Comparison of ENCODE assay signal across 8 cellular contexts in the genomic region with DNA sequence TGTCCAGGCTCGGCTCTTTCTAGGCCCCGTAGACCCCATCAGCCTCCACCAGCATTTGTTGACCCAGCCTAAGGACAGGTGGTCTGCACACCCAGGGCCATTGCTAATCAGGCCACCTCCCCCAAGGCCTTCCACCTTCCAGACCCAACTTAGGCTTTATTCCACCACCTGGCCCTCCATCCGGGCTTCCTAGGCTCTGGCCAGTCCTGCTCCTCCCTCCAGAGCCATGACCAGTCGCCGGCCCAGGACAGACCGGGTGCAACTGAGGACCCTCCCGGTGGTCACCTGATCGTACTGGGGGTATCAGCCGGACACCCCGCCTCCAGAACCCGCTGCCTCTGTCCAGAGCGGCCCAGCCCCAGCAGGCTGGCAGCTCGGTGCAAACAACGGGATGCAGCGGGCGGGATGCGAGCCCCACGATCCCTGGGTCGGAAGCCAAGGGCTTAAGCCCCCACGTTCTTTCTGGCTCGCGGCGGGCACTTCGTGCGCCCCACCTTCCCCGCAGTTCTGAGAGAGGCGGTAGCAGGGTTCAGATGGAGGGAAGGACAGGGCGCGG. TPM values are rescaled to one million over a fixed set of nuclear protein-coding genes. Genes with fewer than 3 reads are reported as not detected.
A peak's percentile ranks its signal among the peaks of the same experiment; 100 is the strongest.
DNase-seq lines count a peak whose midpoint lies in the region; ATAC-seq and TF ChIP-seq lines count a peak whose summit lies in the region.

No MANE protein-coding gene starts in this region.

- peaks cover 2% of the 10 kb centered on the region; the same call in 1 of the 2 replicates for H3K27me3 Mint-ChIP-seq in HFFc6 (ENCODE audit: insufficient read depth)
- peaks cover 5% of the 10 kb centered on the region for H3K27me3 Mint-ChIP-seq in activated naive CD8-positive, alpha-beta T cell treated with anti-CD3 and anti-CD28 coated beads, Interleukin-2, amount 50 U/mL, for 24 hours

- H3K4me3 ChIP-seq in iPS-18c (ENCODE audit: insufficient read depth, low read depth, low read length) (peak overlapping the region; percentile 57), skin epidermis (peak overlapping the region; percentile 31 to 49 (median 42))

- H3K27ac ChIP-seq in skin epidermis (peak overlapping the region in 10 of 21 experiments; percentile 5 to 76 (median 58)), foreskin keratinocyte (no peak overlapping the region)

- no peaks in the 10 kb centered on the region for H3K27me3 ChIP-seq in foreskin keratinocyte

- TF ChIP-seq CTCF in HFFc6 (IDR thresholded peaks at IDR 0.05) = no peak
- TF ChIP-seq CTCF in foreskin keratinocyte (conservative IDR thresholded peaks at IDR 0.05) = no peak

- ATAC-seq in activated naive CD8-positive, alpha-beta T cell treated with anti-CD3 and anti-CD28 coated beads, Interleukin-2, amount 50 U/mL, for 24 hours = no peak
- ATAC-seq in foreskin keratinocyte = no peak

- peaks cover 10% of the 10 kb centered on the region for H3K4me1 ChIP-seq in foreskin keratinocyte

- H3K4me3 Mint-ChIP-seq in HFFc6 = peak overlapping the region; percentile 64
- peak overlapping the region; percentile 24 for H3K4me3 Mint-ChIP-seq in activated naive CD8-positive, alpha-beta T cell treated with anti-CD3 and anti-CD28 coated beads, Interleukin-2, amount 50 U/mL, for 24 hours

- no peaks in the 10 kb centered on the region for H3K36me3 Mint-ChIP-seq in HFFc6 (ENCODE audit: low read depth)
- no peaks in the 10 kb centered on the region for H3K36me3 Mint-ChIP-seq in activated naive CD8-positive, alpha-beta T cell treated with anti-CD3 and anti-CD28 coated beads, Interleukin-2, amount 50 U/mL, for 24 hours (ENCODE audit: low read depth)

- H3K9me3 Mint-ChIP-seq in HFFc6 = no peaks in the 10 kb centered on the region
- H3K9me3 Mint-ChIP-seq in activated naive CD8-positive, alpha-beta T cell treated with anti-CD3 and anti-CD28 coated beads, Interleukin-2, amount 50 U/mL, for 24 hours = no peaks in the 10 kb centered on the region

- no peaks in the 10 kb centered on the region for H3K9me3 ChIP-seq in iPS-18c (ENCODE audit: control insufficient read depth, insufficient read depth, low read length)

- peaks cover 14% of the 10 kb centered on the region for H3K4me1 Mint-ChIP-seq in HFFc6 (ENCODE audit: low read depth)
- H3K4me1 Mint-ChIP-seq in activated naive CD8-positive, alpha-beta T cell treated with anti-CD3 and anti-CD28 coated beads, Interleukin-2, amount 50 U/mL, for 24 hours = peaks cover 5% of the 10 kb centered on the region

- H3K27ac Mint-ChIP-seq in HFFc6 = no peak overlapping the region
- no peak overlapping the region for H3K27ac Mint-ChIP-seq in activated naive CD8-positive, alpha-beta T cell treated with anti-CD3 and anti-CD28 coated beads, Interleukin-2, amount 50 U/mL, for 24 hours

- no peak for DNase-seq in HFFc6
- no peak for DNase-seq in activated naive CD8-positive, alpha-beta T cell treated with anti-CD3 and anti-CD28 coated beads, Interleukin-2, amount 50 U/mL, for 24 hours
- DNase-seq in foreskin keratinocyte = no peak
- DNase-seq in middle frontal gyrus (ENCODE audit: extremely low spot score, low spot score) = no peak
- DNase-seq in NCI-H510A (lab: John Stamatoyannopoulos, UW) = no peak
- no peak for DNase-seq in activated CD4-positive, alpha-beta T cell treated with anti-CD3 and anti-CD28 coated beads, Interleukin-2, amount 50 U/mL, for 1 hour

RNA-seq across cellular contexts. Expression of gene NACAD, which starts 0.5 kb away (rescaled TPM):
- 10 to 100 TPM in 2 of 6 experiments, 1 to 10 TPM in 4; 5.5 to 10.5 (median 9.6) TPM for total RNA-seq in HFFc6 (2021; fragmentation: NEBNext Ultra II Directional; extraction: Animal tissue kit (Norgen Biotek cat#: 25700))
- 4.4 and 5.3 TPM in 2 replicates for total RNA-seq in foreskin keratinocyte
- 3.4 and 3.8 TPM in 2 replicates for polyA plus RNA-seq in foreskin keratinocyte

RNA-seq across cellular contexts. Expression of gene TBRG4, which starts 23.3 kb away (rescaled TPM):
- 10 to 100 TPM; 53.8 to 68.1 (median 61.2) TPM for total RNA-seq in HFFc6 (2021; fragmentation: NEBNext Ultra II Directional; extraction: Animal tissue kit (Norgen Biotek cat#: 25700))
- 87.5 and 93.6 TPM in 2 replicates for total RNA-seq in foreskin keratinocyte
- 74.5 and 87.0 TPM in 2 replicates for polyA plus RNA-seq in foreskin keratinocyte
